2 cellular contexts compared by ENCODE assay signal in genomic region chr7:1503390-1503789, GRCh38.
TF ChIP-seq lines count a peak whose summit lies in the region.

No MANE protein-coding gene starts in this region.

TF ChIP-seq in H1, 55 proteins besides CTCF, POLR2A, EP300 and RAD21:
- TF ChIP-seq SP4 (IDR thresholded peaks at IDR 0.05; ENCODE audit: low read length) (no peak), TCF12 (IDR thresholded peaks at IDR 0.05; ENCODE audit: low read depth, low read length) (no peak), RXRA (IDR thresholded peaks at IDR 0.05; ENCODE audit: insufficient read depth, low read depth, low read length) (no peak), USF2 (IDR thresholded peaks at IDR 0.05; ENCODE audit: low read length) (no peak), ATF2 (IDR thresholded peaks at IDR 0.05; ENCODE audit: low read length) (no peak), EZH2 (IDR thresholded peaks at IDR 0.05; ENCODE audit: low read depth, low read length, severe bottlenecking) (no peak), SP1 (IDR thresholded peaks at IDR 0.05; ENCODE audit: low read depth, low read length) (no peak), POU5F1 (IDR thresholded peaks at IDR 0.05; ENCODE audit: low read depth, low read length) (no peak), ZNF274 (IDR thresholded peaks at IDR 0.05; ENCODE audit: borderline replicate concordance, extremely low read depth, low read length) (no peak), TAF1 (IDR thresholded peaks at IDR 0.05; ENCODE audit: low read depth, low read length) (no peak), CEBPB (IDR thresholded peaks at IDR 0.05; ENCODE audit: low read depth, low read length) (no peak), SUZ12 (IDR thresholded peaks at IDR 0.05; ENCODE audit: low read length) (no peak), BCL11A (IDR thresholded peaks at IDR 0.05; ENCODE audit: low read depth in 2 of 2, low read length in 2 of 2) (no peak), CBX5 (IDR thresholded peaks at IDR 0.05; ENCODE audit: low read depth, low read length) (no peak)

TF ChIP-seq in neural cell, 6 proteins besides CTCF, POLR2A, EP300 and RAD21:
- TF ChIP-seq POLR2AphosphoS5 (IDR thresholded peaks at IDR 0.05): no peak
- TF ChIP-seq TAF1 (IDR thresholded peaks at IDR 0.05; ENCODE audit: low read depth): no peak
- TF ChIP-seq SMC3 (conservative IDR thresholded peaks at IDR 0.05; ENCODE audit: poor library complexity): no peak
- TF ChIP-seq EZH2 (IDR thresholded peaks at IDR 0.05; ENCODE audit: borderline replicate concordance, insufficient read depth, low read length, poor library complexity, severe bottlenecking): no peak
- TF ChIP-seq MXI1 (conservative IDR thresholded peaks at IDR 0.05; ENCODE audit: poor library complexity, severe bottlenecking): no peak
- TF ChIP-seq REST (IDR thresholded peaks at IDR 0.05; ENCODE audit: borderline replicate concordance): no peak
